30 cellular contexts compared by ENCODE assay signal in the genomic region with DNA sequence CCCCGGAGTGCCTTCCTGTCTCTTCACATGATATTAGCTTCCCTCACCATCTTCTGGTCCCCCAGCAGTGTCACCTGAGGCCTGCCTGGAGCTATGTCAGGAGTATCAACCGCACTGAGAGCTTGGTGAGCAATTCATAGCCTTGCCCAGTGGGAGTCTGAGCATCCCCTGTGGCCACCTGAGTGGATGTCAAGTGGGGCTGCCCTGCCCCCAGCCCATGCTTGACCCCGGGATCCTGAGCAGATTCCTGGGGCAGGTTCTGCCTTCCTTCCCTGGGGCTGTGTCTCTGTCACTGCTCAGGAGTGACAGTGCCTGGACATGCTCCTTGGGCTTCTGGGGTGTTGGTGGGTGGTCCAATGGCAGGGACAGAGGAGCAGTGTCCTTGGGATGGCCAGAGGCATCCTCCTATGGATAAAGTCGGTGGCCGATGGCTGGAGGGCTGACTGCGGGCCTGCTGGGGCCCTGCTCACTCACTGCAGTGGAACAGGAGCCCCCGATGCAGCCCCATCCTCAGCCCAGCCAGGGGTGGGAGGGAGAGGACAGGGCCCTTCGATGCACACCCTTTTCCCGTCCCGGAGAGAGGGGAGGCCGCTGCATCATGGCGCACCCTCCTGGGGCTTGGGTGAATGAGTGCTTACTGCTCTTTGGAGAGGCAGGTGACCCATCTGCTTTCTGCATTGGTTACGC.
"Had no signal": no experiment of that assay in that cellular context is flagged by ENCODE, and none has a peak within 500 bp of the region (broad histone marks: within the 10 kb centered on the region; RNA-seq: fewer than 3 reads in every experiment).

No MANE protein-coding gene starts in this region.

- ATAC-seq: activated CD4-positive, alpha-beta T cell treated with anti-CD3 and anti-CD28 coated beads for 36 hours; activated CD8-positive, alpha-beta T cell treated with anti-CD3 and anti-CD28 coated beads, Interleukin-2, amount 10 ng/mL, durations not matched to agents 7 days and 5 days; activated T-cell treated with anti-CD3 and anti-CD28 coated beads, Interleukin-2, amount 50 U/mL, for 4 hours; activated T-helper 17 cell treated with anti-CD3 and anti-CD28 coated beads, Interleukin-2, amount 50 U/mL, for 72 hours; effector memory CD8-positive, alpha-beta T cell; T-helper 17 cell had no signal

- H3K36me3 ChIP-seq: brain microvascular endothelial cell had no signal

- DNase-seq: activated CD4-positive, alpha-beta memory T cell treated with anti-CD3 and anti-CD28 coated beads for 36 hours; activated CD4-positive, alpha-beta T cell treated with anti-CD3 and anti-CD28 coated beads for 36 hours; activated CD4-positive, alpha-beta T cell treated with anti-CD3 and anti-CD28 coated beads, Interleukin-2, amount 10 ng/mL, durations not matched to agents 24 days and 14 days; activated CD4-positive, CD25-positive, alpha-beta regulatory T cell; activated CD4-positive, CD25-positive, alpha-beta regulatory T cell treated with anti-CD3 and anti-CD28 coated beads, Interleukin-2, amount 50 U/mL, for 72 hours; activated effector memory CD4-positive, alpha-beta T cell treated with Interleukin-2 at 50 U/mL for 16 hours; activated gamma-delta T cell treated with Interleukin-2 at 50 U/mL for 16 hours; activated naive CD4-positive, alpha-beta T cell treated with anti-CD3 and anti-CD28 coated beads, Interleukin-2, amount 50 U/mL, for 16 hours; activated naive CD4-positive, alpha-beta T cell treated with Interleukin-2 at 50 U/mL for 16 hours; activated T-cell treated with anti-CD3 and anti-CD28 coated beads, Interleukin-2, amount 50 U/mL, for 4 hours; amniotic stem cell; anterior cingulate cortex; brain microvascular endothelial cell; cortex of kidney; dermis blood vessel endothelial cell; effector CD4-positive, alpha-beta T cell; effector memory CD8-positive, alpha-beta T cell; foreskin fibroblast; T-helper 1 cell; T-helper 17 cell; T1000 had no signal

- H3K27ac ChIP-seq: brain microvascular endothelial cell, epithelial cell of prostate had no signal

- H3K27me3 ChIP-seq: brain microvascular endothelial cell had no signal

- FAIRE-seq: astrocyte, bronchial epithelial cell, colon, endometrium, endothelial cell of umbilical vein, frontal cortex had no signal
